Comparison of ENCODE assay signal across 1 cellular context in genomic region chr10:132536964-132537712, GRCh38.
TF ChIP-seq lines count a peak whose summit lies in the region.

No MANE protein-coding gene starts in this region.

TF ChIP-seq in Ishikawa, 13 proteins besides CTCF, POLR2A, EP300 and RAD21 (continued from another document):
- TF ChIP-seq REST (IDR thresholded peaks at IDR 0.05; ENCODE audit: low read depth): no peak
- peak; percentile 47; the same call in 1 of the 2 replicates for TF ChIP-seq TCF12 (IDR thresholded peaks at IDR 0.05; ENCODE audit: low read depth)
- TF ChIP-seq FOXM1 (IDR thresholded peaks at IDR 0.05; ENCODE audit: borderline replicate concordance, low read depth): no peak
- TF ChIP-seq CEBPB (IDR thresholded peaks at IDR 0.05): no peak
- TF ChIP-seq TEAD4 (IDR thresholded peaks at IDR 0.05): 0 out of 2 replicates have a peak, but pooled peaks have one; percentile 7
- peak; percentile 59 for TF ChIP-seq MAX (IDR thresholded peaks at IDR 0.05)
- TF ChIP-seq USF1 (IDR thresholded peaks at IDR 0.05): 0 out of 2 replicates have a peak, but pooled peaks have one; percentile 2
- peak; percentile 36; the same call in 1 of the 2 replicates for TF ChIP-seq TAF1 (IDR thresholded peaks at IDR 0.05; ENCODE audit: low read depth)
- 0 out of 2 replicates have a peak, but pooled peaks have one; percentile 4 for TF ChIP-seq YY1 (IDR thresholded peaks at IDR 0.05; ENCODE audit: low read depth)
- TF ChIP-seq ZBTB7A (IDR thresholded peaks at IDR 0.05; ENCODE audit: low read depth): 0 out of 2 replicates have a peak, but pooled peaks have one; percentile 2
- TF ChIP-seq NFIC (IDR thresholded peaks at IDR 0.05): 0 out of 2 replicates have a peak, but pooled peaks have one; percentile 17
- peak; percentile 81 for TF ChIP-seq CREB1 (IDR thresholded peaks at IDR 0.05; ENCODE audit: low read depth)
